Comparison of ENCODE assay signal across 1 cellular context in genomic region chr19:46944918-46945628, GRCh38.
TF ChIP-seq lines count a peak whose summit lies in the region.

No MANE protein-coding gene starts in this region.

TF ChIP-seq in IMR-90, 13 proteins besides CTCF, POLR2A, EP300 and RAD21 (continued from another document):
- no peak for TF ChIP-seq BHLHE40 (IDR thresholded peaks at IDR 0.05; ENCODE audit: low read depth, low read length)
- TF ChIP-seq FOS (IDR thresholded peaks at IDR 0.05; ENCODE audit: low read depth, low read length) = no peak
- TF ChIP-seq CHD1 (IDR thresholded peaks at IDR 0.05; ENCODE audit: low read depth, low read length) = no peak
